Comparison of ENCODE assay signal across 1 cellular context in genomic region chr12:69616025-69616424, GRCh38.
TF ChIP-seq lines count a peak whose summit lies in the region.

No MANE protein-coding gene starts in this region.

TF ChIP-seq in H1, 55 proteins besides CTCF, POLR2A, EP300 and RAD21 (continued from another document):
- TF ChIP-seq, protein P1, sequence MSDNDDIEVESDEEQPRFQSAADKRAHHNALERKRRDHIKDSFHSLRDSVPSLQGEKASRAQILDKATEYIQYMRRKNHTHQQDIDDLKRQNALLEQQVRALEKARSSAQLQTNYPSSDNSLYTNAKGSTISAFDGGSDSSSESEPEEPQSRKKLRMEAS (IDR thresholded peaks at IDR 0.05), result no peak
